23 cellular contexts compared by ENCODE assay signal in genomic region chr1:199959033-199959774, GRCh38.
"Had no signal": no experiment of that assay in that cellular context is flagged by ENCODE, and none has a peak within 500 bp of the region (broad histone marks: within the 10 kb centered on the region; RNA-seq: fewer than 3 reads in every experiment).

No MANE protein-coding gene starts in this region.

- ATAC-seq: activated T-cell treated with anti-CD3 and anti-CD28 coated beads, Interleukin-2, amount 50 U/mL, for 4 hours; activated T-helper 17 cell treated with anti-CD3 and anti-CD28 coated beads, Interleukin-2, amount 50 U/mL, for 72 hours; T-helper 17 cell had no signal

- H3K4me2 ChIP-seq: PC-9 had no signal

- DNase-seq: activated B cell treated with CpG ODN at 0.5 μM for 24 hours; activated CD4-positive, alpha-beta memory T cell treated with anti-CD3 and anti-CD28 coated beads for 36 hours; activated CD4-positive, alpha-beta T cell treated with anti-CD3 and anti-CD28 coated beads for 1 hour; activated CD4-positive, alpha-beta T cell treated with anti-CD3 and anti-CD28 coated beads, Interleukin-2, amount 10 ng/mL, durations not matched to agents 24 days and 14 days; activated CD8-positive, alpha-beta memory T cell treated with anti-CD3 and anti-CD28 coated beads for 24 hours; activated gamma-delta T cell; activated naive CD4-positive, alpha-beta T cell treated with anti-CD3 and anti-CD28 coated beads for 36 hours; activated T-cell treated with anti-CD3 and anti-CD28 coated beads, Interleukin-2, amount 50 U/mL, for 4 hours; amygdala; Karpas-422; MM.1S; NCI-H1105 treated with DMSO at 0.1 percent for 48 hours; NCI-H1436 treated with DMSO at 0.1 percent for 48 hours; NCI-H187; NCI-H2081; NCI-H2171 treated with DMSO at 0.1 percent for 48 hours; NCI-H446; NCI-H69; PC-9; SIG-M5; T-helper 17 cell; T1000 had no signal

- H2AFZ ChIP-seq: PC-9 had no signal

- H3K27ac ChIP-seq: PC-9 had no signal

- H3K4me3 ChIP-seq: PC-9 had no signal
